Comparison of ENCODE assay signal across 2 cellular contexts in genomic region chr6:134429861-134430380, GRCh38.
TF ChIP-seq lines count a peak whose summit lies in the region.

No MANE protein-coding gene starts in this region.

TF ChIP-seq in GM23338, 12 proteins besides CTCF, POLR2A, EP300 and RAD21:
- TF ChIP-seq JUNB (IDR thresholded peaks at IDR 0.05; ENCODE audit: unreplicated experiment) (no peak), EZH2 (IDR thresholded peaks at IDR 0.05; ENCODE audit: low read depth, unreplicated experiment) (no peak), POLR2AphosphoS5 (IDR thresholded peaks at IDR 0.05; ENCODE audit: low read depth) (no peak), STAT1 (IDR thresholded peaks at IDR 0.05; ENCODE audit: unreplicated experiment) (no peak), NANOG (IDR thresholded peaks at IDR 0.05; ENCODE audit: borderline replicate concordance) (no peak)
- TF ChIP-seq, protein P1, sequence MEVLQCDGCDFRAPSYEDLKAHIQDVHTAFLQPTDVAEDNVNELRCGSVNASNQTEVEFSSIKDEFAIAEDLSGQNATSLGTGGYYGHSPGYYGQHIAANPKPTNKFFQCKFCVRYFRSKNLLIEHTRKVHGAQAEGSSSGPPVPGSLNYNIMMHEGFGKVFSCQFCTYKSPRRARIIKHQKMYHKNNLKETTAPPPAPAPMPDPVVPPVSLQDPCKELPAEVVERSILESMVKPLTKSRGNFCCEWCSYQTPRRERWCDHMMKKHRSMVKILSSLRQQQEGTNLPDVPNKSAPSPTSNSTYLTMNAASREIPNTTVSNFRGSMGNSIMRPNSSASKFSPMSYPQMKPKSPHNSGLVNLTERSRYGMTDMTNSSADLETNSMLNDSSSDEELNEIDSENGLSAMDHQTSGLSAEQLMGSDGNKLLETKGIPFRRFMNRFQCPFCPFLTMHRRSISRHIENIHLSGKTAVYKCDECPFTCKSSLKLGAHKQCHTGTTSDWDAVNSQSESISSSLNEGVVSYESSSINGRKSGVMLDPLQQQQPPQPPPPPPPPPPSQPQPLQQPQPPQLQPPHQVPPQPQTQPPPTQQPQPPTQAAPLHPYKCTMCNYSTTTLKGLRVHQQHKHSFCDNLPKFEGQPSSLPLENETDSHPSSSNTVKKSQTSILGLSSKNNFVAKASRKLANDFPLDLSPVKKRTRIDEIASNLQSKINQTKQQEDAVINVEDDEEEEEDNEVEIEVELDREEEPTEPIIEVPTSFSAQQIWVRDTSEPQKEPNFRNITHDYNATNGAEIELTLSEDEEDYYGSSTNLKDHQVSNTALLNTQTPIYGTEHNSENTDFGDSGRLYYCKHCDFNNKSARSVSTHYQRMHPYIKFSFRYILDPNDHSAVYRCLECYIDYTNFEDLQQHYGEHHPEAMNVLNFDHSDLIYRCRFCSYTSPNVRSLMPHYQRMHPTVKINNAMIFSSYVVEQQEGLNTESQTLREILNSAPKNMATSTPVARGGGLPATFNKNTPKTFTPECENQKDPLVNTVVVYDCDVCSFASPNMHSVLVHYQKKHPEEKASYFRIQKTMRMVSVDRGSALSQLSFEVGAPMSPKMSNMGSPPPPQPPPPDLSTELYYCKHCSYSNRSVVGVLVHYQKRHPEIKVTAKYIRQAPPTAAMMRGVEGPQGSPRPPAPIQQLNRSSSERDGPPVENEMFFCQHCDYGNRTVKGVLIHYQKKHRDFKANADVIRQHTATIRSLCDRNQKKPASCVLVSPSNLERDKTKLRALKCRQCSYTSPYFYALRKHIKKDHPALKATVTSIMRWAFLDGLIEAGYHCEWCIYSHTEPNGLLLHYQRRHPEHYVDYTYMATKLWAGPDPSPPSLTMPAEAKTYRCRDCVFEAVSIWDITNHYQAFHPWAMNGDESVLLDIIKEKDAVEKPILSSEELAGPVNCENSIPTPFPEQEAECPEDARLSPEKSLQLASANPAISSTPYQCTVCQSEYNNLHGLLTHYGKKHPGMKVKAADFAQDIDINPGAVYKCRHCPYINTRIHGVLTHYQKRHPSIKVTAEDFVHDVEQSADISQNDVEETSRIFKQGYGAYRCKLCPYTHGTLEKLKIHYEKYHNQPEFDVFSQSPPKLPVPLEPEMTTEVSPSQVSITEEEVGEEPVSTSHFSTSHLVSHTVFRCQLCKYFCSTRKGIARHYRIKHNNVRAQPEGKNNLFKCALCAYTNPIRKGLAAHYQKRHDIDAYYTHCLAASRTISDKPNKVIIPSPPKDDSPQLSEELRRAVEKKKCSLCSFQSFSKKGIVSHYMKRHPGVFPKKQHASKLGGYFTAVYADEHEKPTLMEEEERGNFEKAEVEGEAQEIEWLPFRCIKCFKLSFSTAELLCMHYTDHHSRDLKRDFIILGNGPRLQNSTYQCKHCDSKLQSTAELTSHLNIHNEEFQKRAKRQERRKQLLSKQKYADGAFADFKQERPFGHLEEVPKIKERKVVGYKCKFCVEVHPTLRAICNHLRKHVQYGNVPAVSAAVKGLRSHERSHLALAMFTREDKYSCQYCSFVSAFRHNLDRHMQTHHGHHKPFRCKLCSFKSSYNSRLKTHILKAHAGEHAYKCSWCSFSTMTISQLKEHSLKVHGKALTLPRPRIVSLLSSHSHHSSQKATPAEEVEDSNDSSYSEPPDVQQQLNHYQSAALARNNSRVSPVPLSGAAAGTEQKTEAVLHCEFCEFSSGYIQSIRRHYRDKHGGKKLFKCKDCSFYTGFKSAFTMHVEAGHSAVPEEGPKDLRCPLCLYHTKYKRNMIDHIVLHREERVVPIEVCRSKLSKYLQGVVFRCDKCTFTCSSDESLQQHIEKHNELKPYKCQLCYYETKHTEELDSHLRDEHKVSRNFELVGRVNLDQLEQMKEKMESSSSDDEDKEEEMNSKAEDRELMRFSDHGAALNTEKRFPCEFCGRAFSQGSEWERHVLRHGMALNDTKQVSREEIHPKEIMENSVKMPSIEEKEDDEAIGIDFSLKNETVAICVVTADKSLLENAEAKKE (CRISPR knock-in tag; IDR thresholded peaks at IDR 0.05) = no peak

TF ChIP-seq in H1, 55 proteins besides CTCF, POLR2A, EP300 and RAD21 (continued from another document):
- no peak for TF ChIP-seq BRCA1 (IDR thresholded peaks at IDR 0.05; ENCODE audit: low read depth, low read length)
- TF ChIP-seq NRF1 (IDR thresholded peaks at IDR 0.05; ENCODE audit: low read depth, low read length) = no peak
- no peak for TF ChIP-seq GABPA (IDR thresholded peaks at IDR 0.05; ENCODE audit: borderline replicate concordance, insufficient read depth, low read length)
- TF ChIP-seq SIN3A (conservative IDR thresholded peaks at IDR 0.05 in 1 of 2, IDR thresholded peaks at IDR 0.05 in 1 of 2; ENCODE audit: low read depth in 1 of 2, low read length in 2 of 2) = no peak
- TF ChIP-seq, protein P2, sequence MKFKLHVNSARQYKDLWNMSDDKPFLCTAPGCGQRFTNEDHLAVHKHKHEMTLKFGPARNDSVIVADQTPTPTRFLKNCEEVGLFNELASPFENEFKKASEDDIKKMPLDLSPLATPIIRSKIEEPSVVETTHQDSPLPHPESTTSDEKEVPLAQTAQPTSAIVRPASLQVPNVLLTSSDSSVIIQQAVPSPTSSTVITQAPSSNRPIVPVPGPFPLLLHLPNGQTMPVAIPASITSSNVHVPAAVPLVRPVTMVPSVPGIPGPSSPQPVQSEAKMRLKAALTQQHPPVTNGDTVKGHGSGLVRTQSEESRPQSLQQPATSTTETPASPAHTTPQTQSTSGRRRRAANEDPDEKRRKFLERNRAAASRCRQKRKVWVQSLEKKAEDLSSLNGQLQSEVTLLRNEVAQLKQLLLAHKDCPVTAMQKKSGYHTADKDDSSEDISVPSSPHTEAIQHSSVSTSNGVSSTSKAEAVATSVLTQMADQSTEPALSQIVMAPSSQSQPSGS (IDR thresholded peaks at IDR 0.05; ENCODE audit: low read length) = no peak
- TF ChIP-seq CTBP2 (IDR thresholded peaks at IDR 0.05; ENCODE audit: borderline replicate concordance, insufficient read depth, insufficient read length, low read length) = no peak
- TF ChIP-seq KDM5A (IDR thresholded peaks at IDR 0.05; ENCODE audit: low read length) = no peak
- TF ChIP-seq, protein P3, sequence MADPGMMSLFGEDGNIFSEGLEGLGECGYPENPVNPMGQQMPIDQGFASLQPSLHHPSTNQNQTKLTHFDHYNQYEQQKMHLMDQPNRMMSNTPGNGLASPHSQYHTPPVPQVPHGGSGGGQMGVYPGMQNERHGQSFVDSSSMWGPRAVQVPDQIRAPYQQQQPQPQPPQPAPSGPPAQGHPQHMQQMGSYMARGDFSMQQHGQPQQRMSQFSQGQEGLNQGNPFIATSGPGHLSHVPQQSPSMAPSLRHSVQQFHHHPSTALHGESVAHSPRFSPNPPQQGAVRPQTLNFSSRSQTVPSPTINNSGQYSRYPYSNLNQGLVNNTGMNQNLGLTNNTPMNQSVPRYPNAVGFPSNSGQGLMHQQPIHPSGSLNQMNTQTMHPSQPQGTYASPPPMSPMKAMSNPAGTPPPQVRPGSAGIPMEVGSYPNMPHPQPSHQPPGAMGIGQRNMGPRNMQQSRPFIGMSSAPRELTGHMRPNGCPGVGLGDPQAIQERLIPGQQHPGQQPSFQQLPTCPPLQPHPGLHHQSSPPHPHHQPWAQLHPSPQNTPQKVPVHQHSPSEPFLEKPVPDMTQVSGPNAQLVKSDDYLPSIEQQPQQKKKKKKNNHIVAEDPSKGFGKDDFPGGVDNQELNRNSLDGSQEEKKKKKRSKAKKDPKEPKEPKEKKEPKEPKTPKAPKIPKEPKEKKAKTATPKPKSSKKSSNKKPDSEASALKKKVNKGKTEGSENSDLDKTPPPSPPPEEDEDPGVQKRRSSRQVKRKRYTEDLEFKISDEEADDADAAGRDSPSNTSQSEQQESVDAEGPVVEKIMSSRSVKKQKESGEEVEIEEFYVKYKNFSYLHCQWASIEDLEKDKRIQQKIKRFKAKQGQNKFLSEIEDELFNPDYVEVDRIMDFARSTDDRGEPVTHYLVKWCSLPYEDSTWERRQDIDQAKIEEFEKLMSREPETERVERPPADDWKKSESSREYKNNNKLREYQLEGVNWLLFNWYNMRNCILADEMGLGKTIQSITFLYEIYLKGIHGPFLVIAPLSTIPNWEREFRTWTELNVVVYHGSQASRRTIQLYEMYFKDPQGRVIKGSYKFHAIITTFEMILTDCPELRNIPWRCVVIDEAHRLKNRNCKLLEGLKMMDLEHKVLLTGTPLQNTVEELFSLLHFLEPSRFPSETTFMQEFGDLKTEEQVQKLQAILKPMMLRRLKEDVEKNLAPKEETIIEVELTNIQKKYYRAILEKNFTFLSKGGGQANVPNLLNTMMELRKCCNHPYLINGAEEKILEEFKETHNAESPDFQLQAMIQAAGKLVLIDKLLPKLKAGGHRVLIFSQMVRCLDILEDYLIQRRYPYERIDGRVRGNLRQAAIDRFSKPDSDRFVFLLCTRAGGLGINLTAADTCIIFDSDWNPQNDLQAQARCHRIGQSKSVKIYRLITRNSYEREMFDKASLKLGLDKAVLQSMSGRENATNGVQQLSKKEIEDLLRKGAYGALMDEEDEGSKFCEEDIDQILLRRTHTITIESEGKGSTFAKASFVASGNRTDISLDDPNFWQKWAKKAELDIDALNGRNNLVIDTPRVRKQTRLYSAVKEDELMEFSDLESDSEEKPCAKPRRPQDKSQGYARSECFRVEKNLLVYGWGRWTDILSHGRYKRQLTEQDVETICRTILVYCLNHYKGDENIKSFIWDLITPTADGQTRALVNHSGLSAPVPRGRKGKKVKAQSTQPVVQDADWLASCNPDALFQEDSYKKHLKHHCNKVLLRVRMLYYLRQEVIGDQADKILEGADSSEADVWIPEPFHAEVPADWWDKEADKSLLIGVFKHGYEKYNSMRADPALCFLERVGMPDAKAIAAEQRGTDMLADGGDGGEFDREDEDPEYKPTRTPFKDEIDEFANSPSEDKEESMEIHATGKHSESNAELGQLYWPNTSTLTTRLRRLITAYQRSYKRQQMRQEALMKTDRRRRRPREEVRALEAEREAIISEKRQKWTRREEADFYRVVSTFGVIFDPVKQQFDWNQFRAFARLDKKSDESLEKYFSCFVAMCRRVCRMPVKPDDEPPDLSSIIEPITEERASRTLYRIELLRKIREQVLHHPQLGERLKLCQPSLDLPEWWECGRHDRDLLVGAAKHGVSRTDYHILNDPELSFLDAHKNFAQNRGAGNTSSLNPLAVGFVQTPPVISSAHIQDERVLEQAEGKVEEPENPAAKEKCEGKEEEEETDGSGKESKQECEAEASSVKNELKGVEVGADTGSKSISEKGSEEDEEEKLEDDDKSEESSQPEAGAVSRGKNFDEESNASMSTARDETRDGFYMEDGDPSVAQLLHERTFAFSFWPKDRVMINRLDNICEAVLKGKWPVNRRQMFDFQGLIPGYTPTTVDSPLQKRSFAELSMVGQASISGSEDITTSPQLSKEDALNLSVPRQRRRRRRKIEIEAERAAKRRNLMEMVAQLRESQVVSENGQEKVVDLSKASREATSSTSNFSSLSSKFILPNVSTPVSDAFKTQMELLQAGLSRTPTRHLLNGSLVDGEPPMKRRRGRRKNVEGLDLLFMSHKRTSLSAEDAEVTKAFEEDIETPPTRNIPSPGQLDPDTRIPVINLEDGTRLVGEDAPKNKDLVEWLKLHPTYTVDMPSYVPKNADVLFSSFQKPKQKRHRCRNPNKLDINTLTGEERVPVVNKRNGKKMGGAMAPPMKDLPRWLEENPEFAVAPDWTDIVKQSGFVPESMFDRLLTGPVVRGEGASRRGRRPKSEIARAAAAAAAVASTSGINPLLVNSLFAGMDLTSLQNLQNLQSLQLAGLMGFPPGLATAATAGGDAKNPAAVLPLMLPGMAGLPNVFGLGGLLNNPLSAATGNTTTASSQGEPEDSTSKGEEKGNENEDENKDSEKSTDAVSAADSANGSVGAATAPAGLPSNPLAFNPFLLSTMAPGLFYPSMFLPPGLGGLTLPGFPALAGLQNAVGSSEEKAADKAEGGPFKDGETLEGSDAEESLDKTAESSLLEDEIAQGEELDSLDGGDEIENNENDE (IDR thresholded peaks at IDR 0.05; ENCODE audit: insufficient replicate concordance, low read length) = no peak
- no peak for TF ChIP-seq FOSL1 (IDR thresholded peaks at IDR 0.05; ENCODE audit: insufficient read depth, low read depth, low read length)
- no peak for TF ChIP-seq RFX5 (IDR thresholded peaks at IDR 0.05; ENCODE audit: borderline replicate concordance, low read depth, low read length)
- no peak for TF ChIP-seq MAFK (IDR thresholded peaks at IDR 0.05; ENCODE audit: low read depth, low read length)
- no peak for TF ChIP-seq CREB1 (IDR thresholded peaks at IDR 0.05)
- TF ChIP-seq CBX8 (IDR thresholded peaks at IDR 0.05; ENCODE audit: borderline replicate concordance, low read depth, low read length) = no peak
- no peak for TF ChIP-seq SIRT6 (IDR thresholded peaks at IDR 0.05; ENCODE audit: low read length)
- no peak for TF ChIP-seq HDAC2 (IDR thresholded peaks at IDR 0.05; ENCODE audit: borderline replicate concordance in 1 of 2, low read depth in 2 of 2, low read length in 2 of 2)
- TF ChIP-seq KDM4A (IDR thresholded peaks at IDR 0.05; ENCODE audit: low read depth, low read length, severe bottlenecking) = no peak
- TF ChIP-seq PHF8 (conservative IDR thresholded peaks at IDR 0.05; ENCODE audit: low read depth, low read length) = no peak
- no peak for TF ChIP-seq RNF2 (IDR thresholded peaks at IDR 0.05; ENCODE audit: borderline replicate concordance, low read depth, low read length, missing control alignments, poor library complexity, severe bottlenecking)
- no peak for TF ChIP-seq CHD2 (IDR thresholded peaks at IDR 0.05; ENCODE audit: low read length)
